In genomic region chr1:225848044-225848955, GRCh38 we compare ENCODE assay signal across 10 cellular contexts. TPM values are rescaled to one million over a fixed set of nuclear protein-coding genes. Genes with fewer than 3 reads are reported as not detected.
DNase-seq lines count a peak whose midpoint lies in the region; ATAC-seq lines count a peak whose summit lies in the region.
"Had no signal": no experiment of that assay in that cellular context is flagged by ENCODE, and none has a peak within 500 bp of the region (broad histone marks: within the 10 kb centered on the region; RNA-seq: fewer than 3 reads in every experiment).

No MANE protein-coding gene starts in this region.

- ATAC-seq in GM19023 (IDR thresholded peaks at IDR 0.05; ENCODE audit: unreplicated experiment) (peak; percentile 66), HG03066 (IDR thresholded peaks at IDR 0.05; ENCODE audit: low read depth, unreplicated experiment) (peak; percentile 63), T-cell (replicated peaks in 1 of 4) (peak; percentile 72 to 86 (median 72))

- H3K4me1 ChIP-seq in CD8-positive, alpha-beta memory T cell (ENCODE audit: insufficient read depth, low read length), result peaks cover 55% of the 10 kb centered on the region

- peak in 4 of 5 donors; percentile 26 to 70 (median 60) for DNase-seq in CD8-positive, alpha-beta memory T cell
- DNase-seq in T-cell, result peak in 31 of 34 experiments; percentile 22 to 74 (median 44)
- DNase-seq in islet precursor cell, result peak; percentile 54
- DNase-seq in NCI-H2196 (lab: John Stamatoyannopoulos, UW; ENCODE audit: unreplicated experiment), result no peak
- no peak for DNase-seq in central memory CD4-positive, alpha-beta T cell
- no peak for DNase-seq in activated effector memory CD4-positive, alpha-beta T cell treated with Interleukin-2 at 50 U/mL for 16 hours

- no peaks in the 10 kb centered on the region for H3K27me3 ChIP-seq in CD8-positive, alpha-beta memory T cell (ENCODE audit: insufficient read depth, low read length, poor library complexity, severe bottlenecking)

- H3K36me3 ChIP-seq in CD8-positive, alpha-beta memory T cell (ENCODE audit: insufficient read depth, low read length), result peaks cover 26% of the 10 kb centered on the region

- H3K27me3 Mint-ChIP-seq in CD8-positive, alpha-beta memory T cell, result no peaks in the 10 kb centered on the region
- no peaks in the 10 kb centered on the region for H3K27me3 Mint-ChIP-seq in T-cell

- no peaks in the 10 kb centered on the region for H3K9me3 Mint-ChIP-seq in CD8-positive, alpha-beta memory T cell
- H3K9me3 Mint-ChIP-seq in T-cell, result no peaks in the 10 kb centered on the region

- no peak overlapping the region for H3K27ac ChIP-seq in CD8-positive, alpha-beta memory T cell (ENCODE audit: low read depth, low read length)
- H3K27ac ChIP-seq: HL-60 had no signal

- no peak overlapping the region for H3K4me3 ChIP-seq in CD8-positive, alpha-beta memory T cell (ENCODE audit: low read length)

- H3K36me3 Mint-ChIP-seq in CD8-positive, alpha-beta memory T cell, result peaks cover 4 to 68% (median 13%) of the 10 kb centered on the region in 3 donors
- peaks cover 40% of the 10 kb centered on the region for H3K36me3 Mint-ChIP-seq in T-cell

- H3K27ac Mint-ChIP-seq in CD8-positive, alpha-beta memory T cell, result peak overlapping the region; percentile 84 to 99 (median 95)
- peak overlapping the region; percentile 95 to 99 for H3K27ac Mint-ChIP-seq in T-cell

- peak overlapping the region; percentile 26 to 89 (median 79) for H3K4me3 Mint-ChIP-seq in CD8-positive, alpha-beta memory T cell
- peak overlapping the region; percentile 35 to 57 (median 56) for H3K4me3 Mint-ChIP-seq in T-cell

- peaks cover 56 to 82% (median 76%) of the 10 kb centered on the region in 3 donors for H3K4me1 Mint-ChIP-seq in CD8-positive, alpha-beta memory T cell
- H3K4me1 Mint-ChIP-seq in T-cell, result peaks cover 60 to 68% (median 64%) of the 10 kb centered on the region in 3 donors

- POLR2A ChIA-PET in CD8-positive, alpha-beta memory T cell (lab: Charles Lee), result interaction anchor here (0.6 to 2.2 kb wide), 3 partner anchors 62 to 76 kb away, joined by 3 to 7 read pairs (median 3); partner anchors contain the start of genes PYCR2 and SRP9
- POLR2A ChIA-PET in T-cell (lab: Charles Lee), result interaction anchor here (0.5 to 1.0 kb wide), 4 partner anchors 23 to 151 kb away, joined by 3 to 5 read pairs (median 4); partner anchors contain the start of genes SRP9 (in 1 of the 2) and TMEM63A (in 1 of the 2)

- H3K9me3 ChIP-seq in CD8-positive, alpha-beta memory T cell (ENCODE audit: low read length), result no peaks in the 10 kb centered on the region

- CTCF ChIA-PET in CD8-positive, alpha-beta memory T cell (lab: Charles Lee), result interaction anchor here (1.0 to 3.0 kb wide), 5 partner anchors 8 to 373 kb away, joined by 3 to 14 read pairs (median 4); partner anchors contain the start of gene SRP9
- CTCF ChIA-PET in T-cell (lab: Charles Lee), result interaction anchor here in 1 of 2 donors (1.0 kb wide), 1 partner anchor 33 kb away, joined by 5 read pairs; no protein-coding TSS in a partner anchor

RNA-seq across cellular contexts. Expression of gene TMEM63A, which starts 33.9 kb away (rescaled TPM):
- 10 to 100 TPM; 51.4 to 55.5 TPM for total RNA-seq in CD8-positive, alpha-beta memory T cell
- 50.6 TPM for polyA plus RNA-seq in CD8-positive, alpha-beta memory T cell
- total RNA-seq in T-cell, result 100 to 1,000 TPM; 332 to 473 (median 390) TPM

RNA-seq across cellular contexts. Expression of gene EPHX1, which starts 38.4 kb away (rescaled TPM):
- 1 to 10 TPM; 2.2 to 3.0 TPM for total RNA-seq in CD8-positive, alpha-beta memory T cell
- 1.8 TPM for polyA plus RNA-seq in CD8-positive, alpha-beta memory T cell
- total RNA-seq in T-cell, result 1 to 10 TPM in 4 of 5 donors, under 1 TPM in 1; 0.98 to 5.2 (median 3.7) TPM

RNA-seq across cellular contexts. Expression of gene LEFTY1, which starts 40.6 kb away (rescaled TPM):
- total RNA-seq in CD8-positive, alpha-beta memory T cell, result not detected
- 0.21 TPM for polyA plus RNA-seq in CD8-positive, alpha-beta memory T cell
- total RNA-seq in T-cell, result under 1 TPM; 0.23 to 0.63 (median 0.35) TPM
- total RNA-seq: bronchial epithelial cell had no signal

Comparison
In these comparisons a context has a peak if more than half of its experiments do, and no peak if none do; other contexts are left out.
1. DNase-seq: peak in CD8-positive, alpha-beta memory T cell (4 of 5), T-cell (31 of 34) and islet precursor cell (single experiment); none in NCI-H2196 (single experiment), central memory CD4-positive, alpha-beta T cell (single experiment) and activated effector memory CD4-positive, alpha-beta T cell treated with Interleukin-2 at 50 U/mL for 16 hours (single experiment).
2. RNA of gene TMEM63A, which starts 33.9 kb away (total RNA-seq): 332 to 473 TPM in T-cell; 51.4 to 55.5 TPM in CD8-positive, alpha-beta memory T cell; every median in the first group is over 4 times any median in the second.
3. Peak in every context shown above with its lines, with median percentiles within 50 percentile points of each other: ATAC-seq.